Comparison of ENCODE assay signal across 1 cellular context in genomic region chr2:237967463-237967871, GRCh38.
A peak's percentile ranks its signal among the peaks of the same experiment; 100 is the strongest.
TF ChIP-seq lines count a peak whose summit lies in the region.

No MANE protein-coding gene starts in this region.

TF ChIP-seq in HepG2, 621 proteins besides CTCF, POLR2A, EP300 and RAD21 (continued from another document and continues in another):
- TF ChIP-seq TCF12 (IDR thresholded peaks at IDR 0.05) (no peak), TCF12 (CRISPR knock-in tag; IDR thresholded peaks at IDR 0.05) (0 out of 2 replicates have a peak, but pooled peaks have one; percentile 6), AHR (CRISPR knock-in tag; IDR thresholded peaks at IDR 0.05) (0 out of 2 replicates have a peak, but pooled peaks have one; percentile 63), PAX8 (CRISPR knock-in tag; IDR thresholded peaks at IDR 0.05; ENCODE audit: borderline replicate concordance) (0 out of 2 replicates have a peak, but pooled peaks have one; percentile 36), ZNF616 (CRISPR knock-in tag; IDR thresholded peaks at IDR 0.05; ENCODE audit: low read depth) (no peak), PRDM15 (CRISPR knock-in tag; IDR thresholded peaks at IDR 0.05) (peak; percentile 85), TSC22D2 (CRISPR knock-in tag; IDR thresholded peaks at IDR 0.05; ENCODE audit: borderline replicate concordance) (no peak), ASH2L (IDR thresholded peaks at IDR 0.05; ENCODE audit: insufficient read length, low read depth, low read length) (peak; percentile 3), ERF (CRISPR knock-in tag; IDR thresholded peaks at IDR 0.05) (no peak), ZSCAN12 (CRISPR knock-in tag; IDR thresholded peaks at IDR 0.05) (no peak), KAT2B (IDR thresholded peaks at IDR 0.05; ENCODE audit: borderline replicate concordance, low read depth, low read length) (no peak), SP1 (IDR thresholded peaks at IDR 0.05) (no peak), SP1 (CRISPR knock-in tag; IDR thresholded peaks at IDR 0.05) (0 out of 2 replicates have a peak, but pooled peaks have one; percentile 20), TBX3 (IDR thresholded peaks at IDR 0.05; ENCODE audit: borderline replicate concordance) (no peak), FOXK1 (CRISPR knock-in tag; IDR thresholded peaks at IDR 0.05; ENCODE audit: borderline replicate concordance, low read depth) (peak; percentile 33; the same call in 1 of the 2 replicates), NFATC3 (CRISPR knock-in tag; IDR thresholded peaks at IDR 0.05) (peak; percentile 89; the same call in 1 of the 2 replicates), EEA1 (CRISPR knock-in tag; IDR thresholded peaks at IDR 0.05; ENCODE audit: borderline replicate concordance) (0 out of 2 replicates have a peak, but pooled peaks have one; percentile 27), ZNF546 (CRISPR knock-in tag; conservative IDR thresholded peaks at IDR 0.05) (0 out of 2 replicates have a peak, but pooled peaks have one; percentile 43), ZNF550 (CRISPR knock-in tag; IDR thresholded peaks at IDR 0.05; ENCODE audit: borderline replicate concordance) (peak; percentile 76; the same call in 1 of the 2 replicates), AKAP8 (CRISPR knock-in tag; IDR thresholded peaks at IDR 0.05) (0 out of 2 replicates have a peak, but pooled peaks have one; percentile 5), ZNF225 (CRISPR knock-in tag; IDR thresholded peaks at IDR 0.05) (peak; percentile 41; the same call in 1 of the 2 replicates), UBTF (CRISPR knock-in tag; IDR thresholded peaks at IDR 0.05) (peak; percentile 84), FOXO1 (CRISPR knock-in tag; IDR thresholded peaks at IDR 0.05) (peak; percentile 45; the same call in 1 of the 2 replicates), ZSCAN31 (CRISPR knock-in tag; IDR thresholded peaks at IDR 0.05; ENCODE audit: low read depth) (no peak), SALL1 (CRISPR knock-in tag; IDR thresholded peaks at IDR 0.05) (no peak), CC2D1A (CRISPR knock-in tag; IDR thresholded peaks at IDR 0.05) (no peak), ZNF335 (CRISPR knock-in tag; IDR thresholded peaks at IDR 0.05) (0 out of 2 replicates have a peak, but pooled peaks have one; percentile 3), MYC (CRISPR knock-in tag; IDR thresholded peaks at IDR 0.05; ENCODE audit: borderline replicate concordance) (peak; percentile 35; the same call in 1 of the 2 replicates), ATM (IDR thresholded peaks at IDR 0.05; ENCODE audit: borderline replicate concordance) (no peak), ZNF619 (CRISPR knock-in tag; IDR thresholded peaks at IDR 0.05) (peak; percentile 43; the same call in 1 of the 2 replicates), ZNF512 (CRISPR knock-in tag; IDR thresholded peaks at IDR 0.05) (0 out of 2 replicates have a peak, but pooled peaks have one; percentile 25), HOXA7 (CRISPR knock-in tag; IDR thresholded peaks at IDR 0.05) (no peak), IKZF4 (CRISPR knock-in tag; IDR thresholded peaks at IDR 0.05; ENCODE audit: borderline replicate concordance, low read depth, not compliant biosample characterization) (peak; percentile 3), ZFY (CRISPR knock-in tag; IDR thresholded peaks at IDR 0.05) (peak; percentile 82), JUND (CRISPR knock-in tag; IDR thresholded peaks at IDR 0.05) (peak; percentile 9; the same call in 1 of the 2 replicates), KDM4B (CRISPR knock-in tag; IDR thresholded peaks at IDR 0.05) (peak; percentile 18; the same call in 1 of the 2 replicates), ZNF589 (CRISPR knock-in tag; conservative IDR thresholded peaks at IDR 0.05) (0 out of 2 replicates have a peak, but pooled peaks have one; percentile 38), PAWR (CRISPR knock-in tag; IDR thresholded peaks at IDR 0.05; ENCODE audit: borderline replicate concordance) (no peak), DNMT3B (CRISPR knock-in tag; conservative IDR thresholded peaks at IDR 0.05) (no peak), XBP1 (CRISPR knock-in tag; IDR thresholded peaks at IDR 0.05) (0 out of 2 replicates have a peak, but pooled peaks have one; percentile 19), ZFYVE20 (CRISPR knock-in tag; IDR thresholded peaks at IDR 0.05; ENCODE audit: borderline replicate concordance, low read depth) (peak; percentile 62; the same call in 1 of the 2 replicates), ZNF883 (CRISPR knock-in tag; IDR thresholded peaks at IDR 0.05; ENCODE audit: not compliant biosample characterization) (peak; percentile 37), ZNF530 (CRISPR knock-in tag; IDR thresholded peaks at IDR 0.05; ENCODE audit: low read depth) (0 out of 2 replicates have a peak, but pooled peaks have one; percentile 30), CSRNP1 (CRISPR knock-in tag; IDR thresholded peaks at IDR 0.05) (0 out of 2 replicates have a peak, but pooled peaks have one; percentile 9), ZNF282 (IDR thresholded peaks at IDR 0.05; ENCODE audit: partially characterized antibody) (no peak), GMEB1 (CRISPR knock-in tag; IDR thresholded peaks at IDR 0.05; ENCODE audit: borderline replicate concordance) (no peak), ZNF572 (CRISPR knock-in tag; IDR thresholded peaks at IDR 0.05) (0 out of 2 replicates have a peak, but pooled peaks have one; percentile 53), NFKBIZ (CRISPR knock-in tag; IDR thresholded peaks at IDR 0.05) (0 out of 2 replicates have a peak, but pooled peaks have one; percentile 35), ZNF513 (CRISPR knock-in tag; conservative IDR thresholded peaks at IDR 0.05) (no peak), HOXA9 (CRISPR knock-in tag; IDR thresholded peaks at IDR 0.05; ENCODE audit: borderline replicate concordance) (0 out of 2 replicates have a peak, but pooled peaks have one; percentile 15), GPN1 (CRISPR knock-in tag; IDR thresholded peaks at IDR 0.05; ENCODE audit: borderline replicate concordance) (0 out of 2 replicates have a peak, but pooled peaks have one; percentile 65), ZC3H13 (CRISPR knock-in tag; IDR thresholded peaks at IDR 0.05) (peak; percentile 50; the same call in 1 of the 2 replicates), KDM2A (CRISPR knock-in tag; IDR thresholded peaks at IDR 0.05; ENCODE audit: borderline replicate concordance, low read depth) (peak; percentile 43; the same call in 1 of the 2 replicates)
